16 cellular contexts compared by ENCODE assay signal in the genomic region with DNA sequence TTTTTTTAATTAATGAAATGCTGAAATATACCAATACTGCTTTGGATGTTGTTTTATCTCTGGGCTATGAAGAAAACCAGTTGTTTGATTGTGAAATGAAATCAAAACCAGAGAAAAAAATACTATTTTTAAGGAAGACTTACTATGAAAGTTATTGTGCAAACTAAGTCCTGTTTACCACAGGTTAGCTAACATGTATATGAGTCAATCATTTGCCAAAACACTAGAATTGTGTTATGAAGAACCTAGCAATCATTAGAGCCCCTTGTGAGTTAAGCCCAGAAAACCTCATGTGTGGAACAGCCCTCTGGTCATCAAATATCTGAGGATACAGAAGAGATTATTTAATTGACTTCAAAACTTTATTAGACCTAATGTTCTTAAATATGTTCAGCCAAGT.
"Had no signal": no experiment of that assay in that cellular context is flagged by ENCODE, and none has a peak within 500 bp of the region (broad histone marks: within the 10 kb centered on the region; RNA-seq: fewer than 3 reads in every experiment).

No MANE protein-coding gene starts in this region.

- H3K4me1 ChIP-seq: foreskin keratinocyte, left ventricle myocardium inferior, parathyroid adenoma, upper lobe of left lung had no signal

- FAIRE-seq: astrocyte had no signal

- H3K9me3 ChIP-seq: left ventricle myocardium inferior, upper lobe of left lung had no signal

- DNase-seq: activated CD8-positive, alpha-beta memory T cell treated with anti-CD3 and anti-CD28 coated beads for 24 hours; activated CD8-positive, alpha-beta memory T cell treated with anti-CD3 and anti-CD28 coated beads, Interleukin-2, amount 50 U/mL, for 4 hours; activated T-cell treated with anti-CD3 and anti-CD28 coated beads, Interleukin-2, amount 50 U/mL, for 24 hours; cerebellar nuclear complex; foreskin keratinocyte; kidney glomerular epithelial cell; left ventricle myocardium inferior; naive thymus-derived CD8-positive, alpha-beta T cell; stimulated activated CD4-positive, alpha-beta T cell treated with anti-CD3 and anti-CD28 coated beads, Interleukin-2, amount 100 ng/mL, for 48 hours; stimulated activated naive CD4-positive, alpha-beta T cell; T-cell; upper lobe of left lung; WERI-Rb-1 had no signal

- H3K36me3 ChIP-seq: left ventricle myocardium inferior, upper lobe of left lung, WERI-Rb-1 had no signal

- H3K9ac ChIP-seq: parathyroid adenoma had no signal

- H2AFZ ChIP-seq: parathyroid adenoma had no signal

- H3K27me3 ChIP-seq: foreskin keratinocyte, upper lobe of left lung had no signal

- H3K4me3 ChIP-seq: coronary artery, left ventricle myocardium inferior, upper lobe of left lung had no signal

- H3K79me2 ChIP-seq: parathyroid adenoma had no signal

- H3K27ac ChIP-seq: coronary artery, foreskin keratinocyte, left ventricle myocardium inferior, parathyroid adenoma, upper lobe of left lung, WERI-Rb-1 had no signal
